ENCODE assay signal across 8 cellular contexts in the genomic region with DNA sequence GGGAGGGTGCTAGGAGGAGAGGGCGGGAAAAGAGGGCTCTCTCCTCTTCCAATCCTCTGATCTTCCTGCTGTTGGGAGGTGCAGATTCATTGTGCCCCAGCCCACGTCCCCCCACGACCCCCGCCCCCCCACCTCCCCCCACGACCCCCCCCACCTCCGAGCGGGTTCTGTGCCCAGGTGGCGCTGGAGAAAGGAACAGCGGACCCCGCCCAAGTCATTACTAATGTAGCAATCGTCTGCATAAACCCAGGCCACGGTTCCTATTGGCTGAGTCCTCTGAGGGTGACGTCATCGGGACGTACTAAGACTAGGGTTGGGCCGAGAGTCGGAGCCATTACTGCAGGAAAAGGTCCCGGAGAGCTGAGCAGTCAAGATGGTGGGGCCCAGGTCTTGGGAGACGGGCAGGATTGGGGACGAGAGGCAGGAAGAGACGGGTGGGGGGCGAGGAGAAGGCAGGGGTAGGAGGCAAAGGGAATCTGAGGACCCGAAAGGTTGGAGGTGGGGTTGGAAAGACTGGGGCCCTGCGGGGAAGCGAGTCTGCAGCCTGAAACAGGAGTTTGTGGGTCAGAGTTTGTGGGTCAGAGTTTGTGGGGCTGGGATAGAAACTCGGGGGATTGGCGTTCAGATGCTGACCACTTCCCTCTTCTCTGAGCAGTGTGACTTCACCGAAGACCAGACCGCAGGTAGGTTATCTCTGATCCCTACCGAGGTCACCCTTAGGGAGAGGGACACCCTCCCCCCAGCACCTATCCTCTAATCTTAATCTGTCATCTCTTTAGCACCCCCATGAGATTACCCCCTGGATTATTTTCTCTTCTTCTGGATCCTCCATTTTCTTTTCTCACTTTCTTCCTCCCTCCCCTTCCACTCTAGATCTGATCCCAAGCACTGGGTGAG. TPM values are rescaled to one million over a fixed set of nuclear protein-coding genes. Genes with fewer than 3 reads are reported as not detected.
A peak's percentile ranks its signal among the peaks of the same experiment; 100 is the strongest.
DNase-seq lines count a peak whose midpoint lies in the region; ATAC-seq and TF ChIP-seq lines count a peak whose summit lies in the region.

A gene (plus strand): TSS at position 331 of the 897 bp plus-strand sequence. CDS start 43 bp downstream, at position 374.

- ATAC-seq in GM21367 (IDR thresholded peaks at IDR 0.05; ENCODE audit: unreplicated experiment) = peak; percentile 80
- ATAC-seq in activated CD8-positive, alpha-beta memory T cell treated with anti-CD3 and anti-CD28 coated beads, Interleukin-2, amount 10 ng/mL, durations not matched to agents 7 days and 5 days = peak; percentile 85

- H3K36me3 Mint-ChIP-seq in activated CD8-positive, alpha-beta memory T cell treated with anti-CD3 and anti-CD28 coated beads, Interleukin-2, amount 10 ng/mL, durations not matched to agents 7 days and 5 days = peaks cover 52% of the 10 kb centered on the region
- H3K36me3 Mint-ChIP-seq in endodermal cell (ENCODE audit: low read depth) = peaks cover 43% of the 10 kb centered on the region

- peak within 1 kb of the TSS; percentile 95 for H3K27ac ChIP-seq in endodermal cell (ENCODE audit: low read depth, low read length)

- H3K27me3 ChIP-seq in endodermal cell (ENCODE audit: control insufficient read depth, insufficient read depth, low read length, poor library complexity, severe bottlenecking) = no peaks in the 10 kb centered on the region

- peak within 1 kb of the TSS; percentile 97 for H3K9ac ChIP-seq in endodermal cell (ENCODE audit: extremely low read depth, low read length, poor library complexity, severe bottlenecking)

- H3K9me3 ChIP-seq in endodermal cell (ENCODE audit: control insufficient read depth, low read length) = no peaks in the 10 kb centered on the region

- no peak for TF ChIP-seq CTCF in endodermal cell (conservative IDR thresholded peaks at IDR 0.05)

- CTCF ChIA-PET in activated CD8-positive, alpha-beta memory T cell treated with anti-CD3 and anti-CD28 coated beads, Interleukin-2, amount 10 ng/mL, durations not matched to agents 7 days and 5 days (lab: Charles Lee) = interaction anchor here (0.7 to 7.5 kb wide), 7 partner anchors 24 to 420 kb away, joined by 3 to 61 read pairs (median 10); a partner anchor contains a TSS

- no peaks in the 10 kb centered on the region for H3K9me3 Mint-ChIP-seq in activated CD8-positive, alpha-beta memory T cell treated with anti-CD3 and anti-CD28 coated beads, Interleukin-2, amount 10 ng/mL, durations not matched to agents 7 days and 5 days (ENCODE audit: low read depth)
- H3K9me3 Mint-ChIP-seq in endodermal cell = no peaks in the 10 kb centered on the region

- H3K4me3 Mint-ChIP-seq in activated CD8-positive, alpha-beta memory T cell treated with anti-CD3 and anti-CD28 coated beads, Interleukin-2, amount 10 ng/mL, durations not matched to agents 7 days and 5 days = peak within 1 kb of the TSS; percentile 94
- H3K4me3 Mint-ChIP-seq in endodermal cell = peak within 1 kb of the TSS; percentile 96

- 0% methylated on average over 13 to 25 of the region's 30 CpGs for WGBS in endodermal cell (ENCODE audit: insufficient coverage in 1 of 2, insufficient read length in 1 of 2), 2 experiments

- DNase-seq in COLO668 (lab: John Stamatoyannopoulos, UW; ENCODE audit: unreplicated experiment) = peak; percentile 89
- peak in 75 of 76 experiments; percentile 8 to 95 (median 87) for DNase-seq in HUDEP-2 (lab: John Stamatoyannopoulos, UW; ENCODE audit: unreplicated experiment in 76 of 76)
- peak; percentile 96 for DNase-seq in NOMO-1 treated with dmso at 0.1 percent for 144 hours (lab: John Stamatoyannopoulos, UW; ENCODE audit: unreplicated experiment)
- peak; percentile 98 for DNase-seq in activated CD8-positive, alpha-beta memory T cell treated with anti-CD3 and anti-CD28 coated beads, Interleukin-2, amount 10 ng/mL, durations not matched to agents 7 days and 5 days
- peak; percentile 99 for DNase-seq in endodermal cell
- peak; percentile 96 for DNase-seq in mesenteric fat pad (ENCODE audit: low spot score)
- peak; percentile 70 for DNase-seq in stimulated activated CD8-positive, alpha-beta memory T cell treated with anti-CD3 and anti-CD28 coated beads, Interleukin-15, amount 100 ng/mL, for 24 hours (ENCODE audit: low read depth)

- H3K4me3 ChIP-seq in endodermal cell (ENCODE audit: low read length) = peak within 1 kb of the TSS; percentile 97

- peaks cover 21% of the 10 kb centered on the region for H3K4me1 ChIP-seq in endodermal cell (ENCODE audit: control insufficient read depth, insufficient read depth, low read length)

- H3K36me3 ChIP-seq in endodermal cell (ENCODE audit: control insufficient read depth, insufficient read depth, low read length) = peaks cover 61% of the 10 kb centered on the region

- H3K4me1 Mint-ChIP-seq in activated CD8-positive, alpha-beta memory T cell treated with anti-CD3 and anti-CD28 coated beads, Interleukin-2, amount 10 ng/mL, durations not matched to agents 7 days and 5 days = peaks cover 51% of the 10 kb centered on the region
- H3K4me1 Mint-ChIP-seq in endodermal cell = peaks cover 67% of the 10 kb centered on the region

- H3K27ac Mint-ChIP-seq in activated CD8-positive, alpha-beta memory T cell treated with anti-CD3 and anti-CD28 coated beads, Interleukin-2, amount 10 ng/mL, durations not matched to agents 7 days and 5 days = peak within 1 kb of the TSS; percentile 96
- peak within 1 kb of the TSS; percentile 99 for H3K27ac Mint-ChIP-seq in endodermal cell

- no peaks in the 10 kb centered on the region for H3K27me3 Mint-ChIP-seq in activated CD8-positive, alpha-beta memory T cell treated with anti-CD3 and anti-CD28 coated beads, Interleukin-2, amount 10 ng/mL, durations not matched to agents 7 days and 5 days
- H3K27me3 Mint-ChIP-seq in endodermal cell (ENCODE audit: insufficient read depth) = no peaks in the 10 kb centered on the region

RNA-seq across cellular contexts. Expression of the gene that starts here (rescaled TPM):
- total RNA-seq in activated CD8-positive, alpha-beta memory T cell treated with anti-CD3 and anti-CD28 coated beads, Interleukin-2, amount 10 ng/mL, durations not matched to agents 7 days and 5 days = 1,000 to 10,000 TPM; 1,307 to 1,412 TPM
- total RNA-seq in endodermal cell (1,000 to 10,000 TPM; 1,640 to 1,647 TPM), mesenteric fat pad (2,743 TPM)
- polyA plus RNA-seq in endodermal cell (2013, experiment 1 of 2) = 1,347 TPM
- 1,436 TPM for polyA plus RNA-seq in endodermal cell (2013, experiment 2 of 2)

Comparison
In these comparisons a context has a peak if more than half of its experiments do, and no peak if none do; other contexts are left out.
1. Peak in every context shown above with its lines: DNase-seq, ATAC-seq, H3K4me3 ChIP-seq and H3K27ac ChIP-seq.